In genomic region chr5:55997742-55998351, GRCh38 we compare ENCODE assay signal across 12 cellular contexts. TPM values are rescaled to one million over a fixed set of nuclear protein-coding genes. Genes with fewer than 3 reads are reported as not detected.
DNase-seq lines count a peak whose midpoint lies in the region; ATAC-seq and TF ChIP-seq lines count a peak whose summit lies in the region.
"Had no signal": no experiment of that assay in that cellular context is flagged by ENCODE, and none has a peak within 500 bp of the region (broad histone marks: within the 10 kb centered on the region; RNA-seq: fewer than 3 reads in every experiment).

No MANE protein-coding gene starts in this region.

- no peak for TF ChIP-seq CTCF in SK-N-SH (IDR thresholded peaks at IDR 0.05)
- TF ChIP-seq CTCF in CD14-positive monocyte (IDR thresholded peaks at IDR 0.05), result no peak

- H3K36me3 ChIP-seq in SK-N-SH (replicated peaks in 1 of 2; ENCODE audit: control insufficient read depth in 1 of 2, insufficient read depth in 2 of 2, low read length in 1 of 2), result no peaks in the 10 kb centered on the region
- H3K36me3 ChIP-seq in naive thymus-derived CD4-positive, alpha-beta T cell (ENCODE audit: control insufficient read depth in 2 of 3, insufficient read depth in 3 of 3, low read length in 3 of 3), result peaks cover 0 to 8% (median 0%) of the 10 kb centered on the region in 3 experiments

- H3K36me3 Mint-ChIP-seq in naive thymus-derived CD4-positive, alpha-beta T cell, result peaks cover 4 to 18% (median 8%) of the 10 kb centered on the region in 5 donors
- peaks cover 0 to 4% of the 10 kb centered on the region in 2 donors for H3K36me3 Mint-ChIP-seq in CD14-positive monocyte

- no peak for TF ChIP-seq RAD21 in SK-N-SH (IDR thresholded peaks at IDR 0.05; ENCODE audit: low read length)

- WGBS in SK-N-SH (ENCODE audit: low lambda C conversion rate), result 76% methylated on average over 5 of the region's 5 CpGs

- H2AFZ ChIP-seq in SK-N-SH (ENCODE audit: low read depth), result no peak overlapping the region

- no peak overlapping the region for H3K9ac ChIP-seq in SK-N-SH

- H3K9me2 ChIP-seq in SK-N-SH, result no peaks in the 10 kb centered on the region

- H3K27ac ChIP-seq in SK-N-SH (ENCODE audit: low read depth in 2 of 2, low read length in 1 of 2), result peak overlapping the region in 1 of 2 experiments; percentile 14; a peak in 1 of 4 replicates
- H3K27ac ChIP-seq in naive thymus-derived CD4-positive, alpha-beta T cell (ENCODE audit: low read depth, low read length), result no peak overlapping the region

- H3K79me2 ChIP-seq in SK-N-SH (ENCODE audit: insufficient read depth), result peaks cover 17% of the 10 kb centered on the region

- DNase-seq in SK-N-SH (no peak), LHCN-M2 (ENCODE audit: low read depth) (peak; percentile 78), astrocyte of the hippocampus (ENCODE audit: low read depth, low spot score) (peak; percentile 12), sciatic nerve (ENCODE audit: low spot score) (no peak), CD14-positive monocyte (ENCODE audit: low spot score) (no peak)
- no peak for DNase-seq in naive thymus-derived CD4-positive, alpha-beta T cell
- DNase-seq: activated effector memory CD4-positive, alpha-beta T cell treated with Interleukin-2 at 50 U/mL for 16 hours; NCI-H510A; nephron progenitor cell; T-cell had no signal

- H3K27me3 ChIP-seq in SK-N-SH (ENCODE audit: insufficient read depth), result no peaks in the 10 kb centered on the region
- no peaks in the 10 kb centered on the region for H3K27me3 ChIP-seq in naive thymus-derived CD4-positive, alpha-beta T cell (ENCODE audit: control insufficient read depth in 2 of 2, insufficient read depth in 2 of 2, low read length in 2 of 2)

- no peaks in the 10 kb centered on the region for H3K9me3 ChIP-seq in SK-N-SH
- H3K9me3 ChIP-seq in naive thymus-derived CD4-positive, alpha-beta T cell (ENCODE audit: control insufficient read depth in 2 of 3, low read length in 3 of 3), result peaks cover 0 to 4% (median 0%) of the 10 kb centered on the region in 3 experiments

- POLR2A ChIA-PET in SK-N-SH (lab: Yijun Ruan, JAX), result no interaction called here
- POLR2A ChIA-PET in naive thymus-derived CD4-positive, alpha-beta T cell (lab: Charles Lee), result interaction anchor here (0.9 to 5.5 kb wide), 4 partner anchors 11 to 162 kb away, joined by 3 to 56 read pairs (median 6); no protein-coding TSS in a partner anchor

- H4K20me1 ChIP-seq in SK-N-SH (ENCODE audit: insufficient read depth), result peaks cover 7% of the 10 kb centered on the region; the same call in 1 of the 2 replicates

- H3K4me1 ChIP-seq in SK-N-SH (ENCODE audit: control insufficient read depth in 1 of 2, insufficient read depth in 2 of 2, low read depth in 1 of 2, low read length in 1 of 2), result peaks cover 4 to 7% of the 10 kb centered on the region in 2 experiments; a peak in 3 of 4 replicates
- H3K4me1 ChIP-seq in naive thymus-derived CD4-positive, alpha-beta T cell (ENCODE audit: control insufficient read depth in 2 of 2, insufficient read depth in 2 of 2, low read length in 2 of 2), result peaks cover 8 to 10% of the 10 kb centered on the region in 2 donors

- H3K27ac Mint-ChIP-seq in naive thymus-derived CD4-positive, alpha-beta T cell, result peak overlapping the region in 7 of 9 donors; percentile 7 to 98 (median 34)
- H3K27ac Mint-ChIP-seq in CD14-positive monocyte, result no peak overlapping the region

- CTCF ChIA-PET in SK-N-SH (lab: Yijun Ruan, JAX), result interaction anchor here (1.5 kb wide), 1 partner anchor 15 kb away, joined by 3 read pairs; no protein-coding TSS in a partner anchor
- CTCF ChIA-PET in naive thymus-derived CD4-positive, alpha-beta T cell (lab: Charles Lee), result interaction anchor here (0.7 to 1.4 kb wide), 2 partner anchors 13 to 139 kb away, joined by 3 read pairs; no protein-coding TSS in a partner anchor

- H3K4me3 ChIP-seq in SK-N-SH (ENCODE audit: low read depth in 2 of 2, low read length in 1 of 2), result no peak overlapping the region
- no peak overlapping the region for H3K4me3 ChIP-seq in naive thymus-derived CD4-positive, alpha-beta T cell (ENCODE audit: low read length)

- H3K9me3 Mint-ChIP-seq in naive thymus-derived CD4-positive, alpha-beta T cell, result peaks cover 0 to 18% (median 3%) of the 10 kb centered on the region in 11 donors
- peaks cover 0 to 12% (median 8%) of the 10 kb centered on the region in 7 donors for H3K9me3 Mint-ChIP-seq in CD14-positive monocyte

- TF ChIP-seq EP300 in SK-N-SH (IDR thresholded peaks at IDR 0.05; ENCODE audit: borderline replicate concordance in 1 of 2, low read depth in 1 of 2, low read length in 1 of 2), result no peak

- H3F3A ChIP-seq in SK-N-SH (replicated peaks; ENCODE audit: insufficient read depth), result peaks cover 11% of the 10 kb centered on the region

- ATAC-seq in SK-N-SH treated with all-trans-retinoic acid at 6 μM for 48 hours (no peak), sciatic nerve (no peak), HG02884 (IDR thresholded peaks at IDR 0.05; ENCODE audit: unreplicated experiment) (no peak)
- no peak for ATAC-seq in naive thymus-derived CD4-positive, alpha-beta T cell
- ATAC-seq: T-cell had no signal

- H3K27me3 Mint-ChIP-seq in naive thymus-derived CD4-positive, alpha-beta T cell, result no peaks in the 10 kb centered on the region
- no peaks in the 10 kb centered on the region for H3K27me3 Mint-ChIP-seq in CD14-positive monocyte (ENCODE audit: low read depth in 3 of 3)
- H3K27me3 Mint-ChIP-seq: T-cell had no signal

- intact Hi-C loops in naive thymus-derived CD4-positive, alpha-beta T cell (cut with micrococcal nuclease), result loop anchor here in 1 of 2 donors (5.0 kb wide), 2 partner anchors 141 to 954 kb away; partner anchors contain the start of gene MIER3
- intact Hi-C loops in sciatic nerve (cut with DNase I), result no loop called here
- intact Hi-C loops in CD14-positive monocyte (cut with micrococcal nuclease), result loop anchor here (5.0 to 10.0 kb wide), 5 partner anchors 74 to 1177 kb away; partner anchors contain the start of gene GPBP1 (in 1 of the 2)

- no peak overlapping the region for H3K4me2 ChIP-seq in SK-N-SH

- peaks cover 10 to 35% (median 27%) of the 10 kb centered on the region in 7 donors for H3K4me1 Mint-ChIP-seq in naive thymus-derived CD4-positive, alpha-beta T cell
- peaks cover 29% of the 10 kb centered on the region for H3K4me1 Mint-ChIP-seq in CD14-positive monocyte

- H3K4me3 Mint-ChIP-seq in naive thymus-derived CD4-positive, alpha-beta T cell, result peak overlapping the region in 6 of 10 donors; percentile 3 to 63 (median 18)
- no peak overlapping the region for H3K4me3 Mint-ChIP-seq in CD14-positive monocyte
- H3K4me3 Mint-ChIP-seq: nephron progenitor cell, T-cell had no signal

TF ChIP-seq in SK-N-SH, 30 proteins besides CTCF, POLR2A, EP300 and RAD21 (continues in another document):
- no peak for TF ChIP-seq GATA2 (CRISPR knock-in tag; IDR thresholded peaks at IDR 0.05)
- peak; percentile 50; the same call in 1 of the 2 replicates for TF ChIP-seq TCF12 (IDR thresholded peaks at IDR 0.05)
- TF ChIP-seq ZBTB33 (IDR thresholded peaks at IDR 0.05; ENCODE audit: borderline replicate concordance, low read depth), result no peak
- TF ChIP-seq FOSL2 (IDR thresholded peaks at IDR 0.05; ENCODE audit: borderline replicate concordance, low read depth), result peak; percentile 62; the same call in 1 of the 2 replicates
- TF ChIP-seq SMC3 (IDR thresholded peaks at IDR 0.05; ENCODE audit: low read depth, low read length), result no peak
- TF ChIP-seq MEF2A (IDR thresholded peaks at IDR 0.05; ENCODE audit: borderline replicate concordance, low read depth), result no peak

TF ChIP-seq in SK-N-SH treated with all-trans-retinoic acid at 6 μM for 48 hours, 23 proteins besides CTCF, POLR2A, EP300 and RAD21 (continues in another document):
- no peak for TF ChIP-seq CSDC2 (CRISPR knock-in tag; IDR thresholded peaks at IDR 0.05)
- TF ChIP-seq RARB (CRISPR knock-in tag; IDR thresholded peaks at IDR 0.05), result no peak
- TF ChIP-seq TCF4 (CRISPR knock-in tag; IDR thresholded peaks at IDR 0.05; ENCODE audit: borderline replicate concordance), result no peak
- no peak for TF ChIP-seq ZNF8 (CRISPR knock-in tag; IDR thresholded peaks at IDR 0.05)
- TF ChIP-seq CREB5 (CRISPR knock-in tag; IDR thresholded peaks at IDR 0.05; ENCODE audit: low read depth), result no peak
- no peak for TF ChIP-seq CSRNP3 (CRISPR knock-in tag; IDR thresholded peaks at IDR 0.05)
- no peak for TF ChIP-seq ARNTL (CRISPR knock-in tag; IDR thresholded peaks at IDR 0.05; ENCODE audit: borderline replicate concordance, low read depth)
- no peak for TF ChIP-seq SNAI2 (CRISPR knock-in tag; IDR thresholded peaks at IDR 0.05)
- no peak for TF ChIP-seq ESRRG (CRISPR knock-in tag; IDR thresholded peaks at IDR 0.05)
- TF ChIP-seq GLIS3 (CRISPR knock-in tag; IDR thresholded peaks at IDR 0.05), result no peak
- no peak for TF ChIP-seq BACH2 (CRISPR knock-in tag; IDR thresholded peaks at IDR 0.05; ENCODE audit: borderline replicate concordance)

RNA-seq across cellular contexts. Expression of gene IL6ST, which starts 3.1 kb away (rescaled TPM):
- 16.0 and 21.1 TPM in 2 replicates for polyA plus RNA-seq in SK-N-SH (2012; rRNA removed)
- 30.1 and 34.6 TPM in 2 replicates for polyA plus RNA-seq in SK-N-SH (2012; cell fraction: cytosol; rRNA removed)
- 6.7 and 17.2 TPM in 2 replicates for polyA plus RNA-seq in SK-N-SH (2012; cell fraction: nucleus; rRNA removed)
- total RNA-seq in LHCN-M2 (2014; rRNA removed), result 137 and 139 TPM in 2 replicates
- 22.4 TPM for polyA plus RNA-seq in LHCN-M2 (2012)
- 100 to 1,000 TPM; 101 to 372 (median 346) TPM for total RNA-seq in naive thymus-derived CD4-positive, alpha-beta T cell
- 100 to 1,000 TPM; 130 to 148 TPM for polyA plus RNA-seq in naive thymus-derived CD4-positive, alpha-beta T cell
- total RNA-seq in sciatic nerve, result 328 TPM
- 10 to 100 TPM; 25.7 to 28.7 TPM for polyA plus RNA-seq in CD14-positive monocyte

Comparison
In these comparisons a context has a peak if more than half of its experiments do, and no peak if none do; other contexts are left out.
1. DNase-seq: peak in LHCN-M2 (single experiment) and astrocyte of the hippocampus (single experiment); none in SK-N-SH (single experiment), naive thymus-derived CD4-positive, alpha-beta T cell (0 of 9), sciatic nerve (single experiment) and CD14-positive monocyte (single experiment).
2. H3K27ac Mint-ChIP-seq: peak in naive thymus-derived CD4-positive, alpha-beta T cell (7 of 9); none in CD14-positive monocyte (0 of 7).
3. H3K4me3 Mint-ChIP-seq: peak in naive thymus-derived CD4-positive, alpha-beta T cell (6 of 10); none in CD14-positive monocyte (0 of 2).